In the genomic region with DNA sequence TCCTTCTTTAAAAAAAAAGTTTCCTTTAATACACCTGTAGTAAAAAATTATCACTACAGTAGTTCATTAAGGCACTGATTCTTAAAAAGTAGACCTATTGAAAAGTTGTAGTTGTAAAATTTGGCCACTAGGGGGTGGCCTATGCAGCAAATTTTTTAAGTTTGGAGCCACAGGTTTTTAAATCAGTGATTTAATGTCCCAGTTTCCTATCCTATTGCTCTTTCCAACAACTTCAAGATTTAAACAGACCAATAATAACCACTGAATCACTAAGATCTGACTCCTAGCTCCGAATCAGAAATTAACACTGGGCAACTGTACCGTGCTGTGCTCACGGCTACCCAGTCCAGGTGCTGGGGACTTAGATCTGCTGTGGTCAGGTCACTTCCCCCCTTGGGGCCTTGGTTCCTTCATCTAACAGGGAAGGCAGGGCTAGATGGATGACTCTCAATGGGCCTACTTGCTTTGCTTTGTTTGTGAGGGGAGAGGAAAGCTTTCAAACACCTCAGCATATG, we compare ENCODE assay signal across 8 cellular contexts.
A peak's percentile ranks its signal among the peaks of the same experiment; 100 is the strongest.
DNase-seq lines count a peak whose midpoint lies in the region; ATAC-seq and TF ChIP-seq lines count a peak whose summit lies in the region.

No MANE protein-coding gene starts in this region.

- H3K4me3 ChIP-seq in RWPE2 (ENCODE audit: severe bottlenecking) = no peak overlapping the region
- no peak overlapping the region for H3K4me3 ChIP-seq in naive thymus-derived CD4-positive, alpha-beta T cell (ENCODE audit: low read length)

- no peaks in the 10 kb centered on the region for H3K4me1 ChIP-seq in RWPE2 (ENCODE audit: insufficient read depth, poor library complexity, severe bottlenecking)
- no peaks in the 10 kb centered on the region for H3K4me1 ChIP-seq in naive thymus-derived CD4-positive, alpha-beta T cell (ENCODE audit: control insufficient read depth in 2 of 2, insufficient read depth in 2 of 2, low read length in 2 of 2)

- H3K4me1 Mint-ChIP-seq in naive thymus-derived CD4-positive, alpha-beta T cell = peaks cover 0 to 26% (median 10%) of the 10 kb centered on the region in 7 donors

- H3K27ac ChIP-seq in RWPE2 (ENCODE audit: poor library complexity, severe bottlenecking) = no peak overlapping the region
- no peak overlapping the region for H3K27ac ChIP-seq in naive thymus-derived CD4-positive, alpha-beta T cell (ENCODE audit: low read depth, low read length)

- H3K27me3 ChIP-seq in RWPE2 (ENCODE audit: insufficient read depth, poor library complexity, severe bottlenecking) = no peaks in the 10 kb centered on the region
- no peaks in the 10 kb centered on the region for H3K27me3 ChIP-seq in naive thymus-derived CD4-positive, alpha-beta T cell (ENCODE audit: control insufficient read depth in 2 of 2, insufficient read depth in 2 of 2, low read length in 2 of 2)

- TF ChIP-seq CTCF in RWPE2 (IDR thresholded peaks at IDR 0.05; ENCODE audit: poor library complexity, severe bottlenecking) = peak; percentile 95

- H3K27ac Mint-ChIP-seq in naive thymus-derived CD4-positive, alpha-beta T cell = peak overlapping the region in 5 of 9 donors; percentile 31 to 69 (median 46)

- no peak for TF ChIP-seq POLR2A in erythroblast (IDR thresholded peaks at IDR 0.05; ENCODE audit: low read length)

- peak; percentile 50 for ATAC-seq in HG03520 (IDR thresholded peaks at IDR 0.05; ENCODE audit: unreplicated experiment)
- ATAC-seq in RWPE2 (ENCODE audit: low read depth) = no peak
- peak; percentile 72 for ATAC-seq in naive thymus-derived CD4-positive, alpha-beta T cell
- ATAC-seq in GM21619 (IDR thresholded peaks at IDR 0.05; ENCODE audit: unreplicated experiment) = no peak

- DNase-seq in NCI-H748 (lab: John Stamatoyannopoulos, UW; ENCODE audit: unreplicated experiment) = peak; percentile 31
- DNase-seq in NCI-H748 treated with DMSO at 0.1 percent for 48 hours (lab: John Stamatoyannopoulos, UW) = no peak
- no peak for DNase-seq in RWPE2 (ENCODE audit: low spot score)
- DNase-seq in erythroblast (lab: John Stamatoyannopoulos, UW) = peak; percentile 51 to 73
- peak in 7 of 9 donors; percentile 13 to 49 (median 31) for DNase-seq in naive thymus-derived CD4-positive, alpha-beta T cell
- DNase-seq in COLO668 (lab: John Stamatoyannopoulos, UW; ENCODE audit: unreplicated experiment) = no peak

- POLR2A ChIA-PET in naive thymus-derived CD4-positive, alpha-beta T cell (lab: Charles Lee) = no interaction called here

- no peaks in the 10 kb centered on the region for H3K9me3 Mint-ChIP-seq in naive thymus-derived CD4-positive, alpha-beta T cell

- CTCF ChIA-PET in naive thymus-derived CD4-positive, alpha-beta T cell (lab: Charles Lee) = interaction anchor here (0.7 to 2.6 kb wide), 13 partner anchors 8 to 993 kb away, joined by 3 to 11 read pairs (median 4); no protein-coding TSS in a partner anchor

- peaks cover 0 to 34% (median 14%) of the 10 kb centered on the region in 5 donors for H3K36me3 Mint-ChIP-seq in naive thymus-derived CD4-positive, alpha-beta T cell

- H3K4me3 Mint-ChIP-seq in naive thymus-derived CD4-positive, alpha-beta T cell = no peak overlapping the region

- intact Hi-C loops in naive thymus-derived CD4-positive, alpha-beta T cell (cut with micrococcal nuclease) = loop anchor here (1.0 to 10.0 kb wide), 7 partner anchors 238 to 711 kb away; a partner anchor contains a TSS

- H3K36me3 ChIP-seq in RWPE2 (ENCODE audit: low read depth) = peaks cover 31% of the 10 kb centered on the region
- H3K36me3 ChIP-seq in naive thymus-derived CD4-positive, alpha-beta T cell (ENCODE audit: control insufficient read depth in 2 of 3, insufficient read depth in 3 of 3, low read length in 3 of 3) = peaks cover 12 to 40% (median 13%) of the 10 kb centered on the region in 3 experiments

- no peaks in the 10 kb centered on the region for H3K27me3 Mint-ChIP-seq in naive thymus-derived CD4-positive, alpha-beta T cell

- H3K9me3 ChIP-seq in RWPE2 (ENCODE audit: severe bottlenecking) = peaks cover 2% of the 10 kb centered on the region
- H3K9me3 ChIP-seq in naive thymus-derived CD4-positive, alpha-beta T cell (ENCODE audit: control insufficient read depth in 2 of 3, low read length in 3 of 3) = no peaks in the 10 kb centered on the region

Comparison
In these comparisons a context has a peak if more than half of its experiments do, and no peak if none do; other contexts are left out.
1. DNase-seq: peak in NCI-H748 (single experiment), erythroblast (2 of 2) and naive thymus-derived CD4-positive, alpha-beta T cell (7 of 9); none in NCI-H748 treated with DMSO at 0.1 percent for 48 hours (single experiment), RWPE2 (single experiment) and COLO668 (single experiment).
2. ATAC-seq: peak in HG03520 (single experiment) and naive thymus-derived CD4-positive, alpha-beta T cell (single experiment); none in RWPE2 (single experiment) and GM21619 (single experiment).